18 cellular contexts compared by ENCODE assay signal in genomic region chr7:45703911-45704682, GRCh38.
A peak's percentile ranks its signal among the peaks of the same experiment; 100 is the strongest.
DNase-seq lines count a peak whose midpoint lies in the region; ATAC-seq and TF ChIP-seq lines count a peak whose summit lies in the region.
"Had no signal": no experiment of that assay in that cellular context is flagged by ENCODE, and none has a peak within 500 bp of the region (broad histone marks: within the 10 kb centered on the region; RNA-seq: fewer than 3 reads in every experiment).

No MANE protein-coding gene starts in this region.

- H3K4me1 ChIP-seq in upper lobe of right lung: peaks cover 8% of the 10 kb centered on the region

- no peaks in the 10 kb centered on the region for H3K27me3 ChIP-seq in upper lobe of right lung

- no peak overlapping the region for H3K27ac ChIP-seq in upper lobe of right lung
- H3K27ac ChIP-seq: HL-60 had no signal

- H3K4me1 Mint-ChIP-seq in natural killer cell (no peaks in the 10 kb centered on the region), chondrocyte (ENCODE audit: low read depth) (no peaks in the 10 kb centered on the region), nephron progenitor cell (no peaks in the 10 kb centered on the region)
- no peaks in the 10 kb centered on the region for H3K4me1 Mint-ChIP-seq in natural killer cell treated with Interleukin-12 subunit alpha and Interleukin-12 subunit beta and Interleukin-15 and Interleukin-18, amount 100 ng/mL, for 72 hours (ENCODE audit: low read depth in 2 of 2)
- H3K4me1 Mint-ChIP-seq: B cell; CD4-positive, alpha-beta memory T cell had no signal

- no peak for TF ChIP-seq CTCF in natural killer cell (IDR thresholded peaks at IDR 0.05)
- TF ChIP-seq CTCF in chondrocyte (IDR thresholded peaks at IDR 0.05): no peak
- no peak for TF ChIP-seq CTCF in nephron progenitor cell (IDR thresholded peaks at IDR 0.05)
- no peak for TF ChIP-seq CTCF in upper lobe of right lung (IDR thresholded peaks at IDR 0.05)

- intact Hi-C loops in natural killer cell (cut with micrococcal nuclease): no loop called here
- intact Hi-C loops in upper lobe of right lung (cut with DNase I): no loop called here

- H3K36me3 ChIP-seq in upper lobe of right lung: no peaks in the 10 kb centered on the region

- no peak overlapping the region for H3K4me3 ChIP-seq in upper lobe of right lung
- H3K4me3 ChIP-seq: K562 had no signal

- peak; percentile 3 for DNase-seq in natural killer cell
- no peak for DNase-seq in natural killer cell treated with Interleukin-12 subunit alpha and Interleukin-12 subunit beta and Interleukin-15 and Interleukin-18, amount 100 ng/mL, for 72 hours (ENCODE audit: low spot score)
- peak; percentile 64 for DNase-seq in chondrocyte (ENCODE audit: low spot score)
- DNase-seq in nephron progenitor cell: no peak
- peak; percentile 35 for DNase-seq in upper lobe of right lung
- no peak for DNase-seq in NCI-H1417 treated with DMSO at 0.1 percent for 48 hours (lab: John Stamatoyannopoulos, UW)
- DNase-seq in hepatic stellate cell (ENCODE audit: low spot score): no peak
- DNase-seq: ACHN; CD4-positive, alpha-beta memory T cell; DND-41; GDM1; NCI-H69; NK-92 treated with Interleukin-12 subunit alpha and Interleukin-12 subunit beta, amount 100 ng/mL, for 24 hours; OCI-M1; RPMI8226 had no signal

- H3K9me3 ChIP-seq in upper lobe of right lung: no peaks in the 10 kb centered on the region

- H3K27me3 Mint-ChIP-seq in natural killer cell (ENCODE audit: low read depth in 2 of 2): peaks cover 4 to 8% of the 10 kb centered on the region in 2 donors
- peaks cover 11 to 31% of the 10 kb centered on the region in 2 donors for H3K27me3 Mint-ChIP-seq in natural killer cell treated with Interleukin-12 subunit alpha and Interleukin-12 subunit beta and Interleukin-15 and Interleukin-18, amount 100 ng/mL, for 72 hours
- peaks cover 23% of the 10 kb centered on the region for H3K27me3 Mint-ChIP-seq in chondrocyte (ENCODE audit: low read depth)
- H3K27me3 Mint-ChIP-seq in nephron progenitor cell (ENCODE audit: low read depth, poor library complexity): peaks cover 2% of the 10 kb centered on the region

- ATAC-seq in natural killer cell (no peak), upper lobe of right lung (no peak)
- no peak for ATAC-seq in natural killer cell treated with Interleukin-12 subunit alpha and Interleukin-12 subunit beta and Interleukin-15 and Interleukin-18, amount 100 ng/mL, for 72 hours
- ATAC-seq: K562 had no signal

- no peaks in the 10 kb centered on the region for H3K9me3 Mint-ChIP-seq in natural killer cell
- no peaks in the 10 kb centered on the region for H3K9me3 Mint-ChIP-seq in natural killer cell treated with Interleukin-12 subunit alpha and Interleukin-12 subunit beta and Interleukin-15 and Interleukin-18, amount 100 ng/mL, for 72 hours
- H3K9me3 Mint-ChIP-seq in chondrocyte (ENCODE audit: low read depth): no peaks in the 10 kb centered on the region
- H3K9me3 Mint-ChIP-seq in nephron progenitor cell: no peaks in the 10 kb centered on the region
- H3K9me3 Mint-ChIP-seq: CD4-positive, alpha-beta memory T cell had no signal

- no peak overlapping the region for H3K27ac Mint-ChIP-seq in natural killer cell
- H3K27ac Mint-ChIP-seq in natural killer cell treated with Interleukin-12 subunit alpha and Interleukin-12 subunit beta and Interleukin-15 and Interleukin-18, amount 100 ng/mL, for 72 hours: no peak overlapping the region
- H3K27ac Mint-ChIP-seq in chondrocyte (ENCODE audit: unreplicated experiment): no peak overlapping the region
- H3K27ac Mint-ChIP-seq in nephron progenitor cell: peak overlapping the region; percentile 39
- H3K27ac Mint-ChIP-seq: B cell; CD4-positive, alpha-beta memory T cell had no signal

- no peaks in the 10 kb centered on the region for H3K36me3 Mint-ChIP-seq in natural killer cell
- H3K36me3 Mint-ChIP-seq in natural killer cell treated with Interleukin-12 subunit alpha and Interleukin-12 subunit beta and Interleukin-15 and Interleukin-18, amount 100 ng/mL, for 72 hours: no peaks in the 10 kb centered on the region
- no peaks in the 10 kb centered on the region for H3K36me3 Mint-ChIP-seq in chondrocyte (ENCODE audit: low read depth)
- peaks cover 12% of the 10 kb centered on the region for H3K36me3 Mint-ChIP-seq in nephron progenitor cell (ENCODE audit: low read depth)
- H3K36me3 Mint-ChIP-seq: CD4-positive, alpha-beta memory T cell had no signal

- H3K4me3 Mint-ChIP-seq in natural killer cell (no peak overlapping the region), chondrocyte (ENCODE audit: unreplicated experiment) (no peak overlapping the region), nephron progenitor cell (no peak overlapping the region)
- no peak overlapping the region for H3K4me3 Mint-ChIP-seq in natural killer cell treated with Interleukin-12 subunit alpha and Interleukin-12 subunit beta and Interleukin-15 and Interleukin-18, amount 100 ng/mL, for 72 hours
- H3K4me3 Mint-ChIP-seq: B cell; CD4-positive, alpha-beta memory T cell had no signal

Comparison
In these comparisons a context has a peak if more than half of its experiments do, and no peak if none do; other contexts are left out.
1. DNase-seq: peak in natural killer cell (single experiment), chondrocyte (single experiment) and upper lobe of right lung (single experiment); none in natural killer cell treated with Interleukin-12 subunit alpha and Interleukin-12 subunit beta and Interleukin-15 and Interleukin-18, amount 100 ng/mL, for 72 hours (single experiment), nephron progenitor cell (single experiment), NCI-H1417 treated with DMSO at 0.1 percent for 48 hours (single experiment) and hepatic stellate cell (single experiment).